ENCODE assay signal across 31 cellular contexts in the genomic region with DNA sequence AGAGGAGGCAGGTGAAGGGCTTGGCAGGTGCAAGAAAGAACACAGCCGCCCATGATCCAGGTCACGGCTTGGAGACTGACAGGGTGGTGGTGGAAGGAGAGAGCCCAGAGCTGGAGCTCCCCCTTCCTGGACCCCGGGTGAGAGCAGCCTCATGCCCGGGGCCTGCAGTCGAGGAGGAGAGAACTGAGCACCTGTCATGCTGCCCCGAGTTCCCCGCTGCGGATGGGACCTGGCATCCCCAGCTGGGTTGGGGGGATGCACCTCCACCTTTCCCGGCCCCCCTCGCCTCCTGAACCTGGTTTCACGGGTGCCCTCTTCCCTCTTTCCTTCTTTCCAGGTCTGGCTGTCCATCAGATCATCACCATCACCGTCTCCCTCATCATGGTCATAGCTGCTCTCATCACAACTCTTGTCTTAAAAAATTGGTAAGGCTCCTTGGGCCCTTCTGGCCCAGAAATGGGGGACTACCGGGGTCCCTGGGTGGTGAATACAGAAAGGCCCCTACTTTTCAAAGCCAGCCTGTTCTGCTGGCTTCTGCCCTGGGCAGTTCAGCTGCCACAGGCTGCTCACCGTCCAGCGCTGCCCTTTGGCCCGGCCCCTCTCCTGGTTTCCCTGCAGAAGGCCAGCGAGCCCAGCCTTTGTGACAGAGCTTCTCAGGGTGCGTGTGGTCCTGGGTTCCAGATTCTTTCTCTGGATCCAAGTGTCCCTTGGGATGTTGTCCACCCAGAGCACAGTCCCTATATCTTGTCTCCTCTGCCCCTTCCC.
"Had no signal": no experiment of that assay in that cellular context is flagged by ENCODE, and none has a peak within 500 bp of the region (broad histone marks: within the 10 kb centered on the region; RNA-seq: fewer than 3 reads in every experiment).

No MANE protein-coding gene starts in this region.

- H3K4me2 ChIP-seq: smooth muscle cell had no signal

- H3K4me1 Mint-ChIP-seq: immature natural killer cell; stimulated activated naive B cell treated with anti-CD40 and anti-IgM and Interleukin-4, amounts not matched to agents 10 μg/mL and 1 μg/mL and 100 μg/mL, for 72 hours had no signal

- H3K4me3 Mint-ChIP-seq: immature natural killer cell; naive thymus-derived CD8-positive, alpha-beta T cell; nephron; neural crest cell; stimulated activated naive B cell treated with anti-CD40 and anti-IgM and Interleukin-4, amounts not matched to agents 10 μg/mL and 1 μg/mL and 100 μg/mL, for 72 hours had no signal

- H3K27me3 ChIP-seq: ovary, right atrium auricular region, right lobe of liver, testis, thyroid gland, transverse colon, upper lobe of left lung, vagina had no signal

- FAIRE-seq: islet of Langerhans, kidney had no signal

- H3K4me1 ChIP-seq: left lung, lower lobe of right lung, right atrium auricular region, right lobe of liver, stomach, testis, thyroid gland, transverse colon, upper lobe of left lung, vagina had no signal

- H3K36me3 ChIP-seq: left lung, lower lobe of right lung, neutrophil, ovary, right atrium auricular region, right lobe of liver, stomach, thyroid gland, transverse colon, upper lobe of left lung, vagina had no signal

- DNase-seq: hippocampal formation; immature natural killer cell; kidney; left colon; lower lobe of right lung; mammary epithelial cell; mesenchymal stem cell; occipital lobe; ovary; right lobe of liver; stimulated activated CD4-positive, alpha-beta T cell treated with anti-CD3 and anti-CD28 coated beads, Interleukin-12 subunit alpha, Interleukin-12 subunit beta, amount 100 ng/mL, for 4 hours; stimulated activated CD4-positive, alpha-beta T cell treated with anti-CD3 and anti-CD28 coated beads, Interleukin-15, amount 100 ng/mL, for 24 hours; stimulated activated CD4-positive, alpha-beta T cell treated with anti-CD3 and anti-CD28 coated beads, Interleukin-2, amount 100 ng/mL, for 24 hours; stimulated activated CD4-positive, alpha-beta T cell treated with anti-CD3 and anti-CD28 coated beads, Interleukin-4, amount 100 ng/mL, for 1 hour; stimulated activated naive B cell treated with anti-CD40 and anti-IgM and Interleukin-4, amounts not matched to agents 10 μg/mL and 1 μg/mL and 100 μg/mL, for 72 hours; stimulated activated naive CD8-positive, alpha-beta T cell treated with anti-CD3 and anti-CD28 coated beads, Interleukin-15, Interleukin-2, amounts not matched to agents 100 U/mL and 50 U/mL, for 24 hours; stomach; testis; thyroid gland; transverse colon had no signal

- H3K9me3 ChIP-seq: left lung, lower lobe of right lung, neutrophil, ovary, right atrium auricular region, right lobe of liver, stomach, testis, thyroid gland, transverse colon, upper lobe of left lung, vagina had no signal

- H3K27ac Mint-ChIP-seq: immature natural killer cell; naive thymus-derived CD8-positive, alpha-beta T cell; nephron; progenitor cell of endocrine pancreas; stimulated activated naive B cell treated with anti-CD40 and anti-IgM and Interleukin-4, amounts not matched to agents 10 μg/mL and 1 μg/mL and 100 μg/mL, for 72 hours had no signal

- H3K36me3 Mint-ChIP-seq: immature natural killer cell; naive thymus-derived CD8-positive, alpha-beta T cell; stimulated activated naive B cell treated with anti-CD40 and anti-IgM and Interleukin-4, amounts not matched to agents 10 μg/mL and 1 μg/mL and 100 μg/mL, for 72 hours had no signal

- H3K4me3 ChIP-seq: left lung, lower lobe of right lung, ovary, right atrium auricular region, right lobe of liver, smooth muscle cell, stomach, testis, thyroid gland, transverse colon, upper lobe of left lung, vagina had no signal

- H3K27ac ChIP-seq: left lung, lower lobe of right lung, neutrophil, ovary, right atrium auricular region, right lobe of liver, stomach, testis, thyroid gland, transverse colon, upper lobe of left lung, vagina had no signal

- H3K9me3 Mint-ChIP-seq: immature natural killer cell; naive thymus-derived CD8-positive, alpha-beta T cell; nephron; stimulated activated naive B cell treated with anti-CD40 and anti-IgM and Interleukin-4, amounts not matched to agents 10 μg/mL and 1 μg/mL and 100 μg/mL, for 72 hours had no signal
